In genomic region chr1:43172532-43172972, GRCh38 we compare ENCODE assay signal across 1 cellular context.
TF ChIP-seq lines count a peak whose summit lies in the region.

No MANE protein-coding gene starts in this region.

TF ChIP-seq in K562, 482 proteins besides CTCF, POLR2A, EP300 and RAD21 (continued from another document and continues in another):
- peak; percentile 89 for TF ChIP-seq PRDM10 (IDR thresholded peaks at IDR 0.05; ENCODE audit: partially characterized antibody)
- no peak for TF ChIP-seq ETV6 (IDR thresholded peaks at IDR 0.05; ENCODE audit: borderline replicate concordance in 1 of 2, low read depth in 2 of 2, low read length in 1 of 2)
- peak; percentile 80; the same call in 1 of the 2 replicates for TF ChIP-seq ETV6 (CRISPR knock-in tag; IDR thresholded peaks at IDR 0.05; ENCODE audit: borderline replicate concordance)
- no peak for TF ChIP-seq DDX20 (tag; IDR thresholded peaks at IDR 0.05; ENCODE audit: low read depth)
- TF ChIP-seq ZKSCAN8 (CRISPR knock-in tag; IDR thresholded peaks at IDR 0.05): no peak
- TF ChIP-seq FOXP4 (CRISPR knock-in tag; IDR thresholded peaks at IDR 0.05; ENCODE audit: borderline replicate concordance): peak; percentile 90
- TF ChIP-seq ELK3 (CRISPR knock-in tag; IDR thresholded peaks at IDR 0.05): no peak
- TF ChIP-seq CBFA2T3 (IDR thresholded peaks at IDR 0.05): no peak
- TF ChIP-seq TSC22D4 (tag; IDR thresholded peaks at IDR 0.05): no peak
- no peak for TF ChIP-seq NFYB (IDR thresholded peaks at IDR 0.05; ENCODE audit: extremely low read depth, insufficient read length)
- no peak for TF ChIP-seq SIN3B (IDR thresholded peaks at IDR 0.05; ENCODE audit: low read depth)
- no peak for TF ChIP-seq TFE3 (CRISPR knock-in tag; IDR thresholded peaks at IDR 0.05)
- no peak for TF ChIP-seq DACH1 (IDR thresholded peaks at IDR 0.05; ENCODE audit: partially characterized antibody)
- no peak for TF ChIP-seq ZBTB17 (CRISPR knock-in tag; IDR thresholded peaks at IDR 0.05)
- no peak for TF ChIP-seq ZBTB8A (IDR thresholded peaks at IDR 0.05; ENCODE audit: partially characterized antibody)
- TF ChIP-seq ZNF280A (IDR thresholded peaks at IDR 0.05; ENCODE audit: low read depth, partially characterized antibody): no peak
- TF ChIP-seq TAF15 (IDR thresholded peaks at IDR 0.05; ENCODE audit: low read depth, low read length): no peak
- no peak for TF ChIP-seq HOXB6 (CRISPR knock-in tag; IDR thresholded peaks at IDR 0.05; ENCODE audit: borderline replicate concordance)
- no peak for TF ChIP-seq PTBP1 (IDR thresholded peaks at IDR 0.05; ENCODE audit: low read depth, low read length)
- no peak for TF ChIP-seq FOXJ3 (CRISPR knock-in tag; IDR thresholded peaks at IDR 0.05)
- no peak for TF ChIP-seq ILF3 (IDR thresholded peaks at IDR 0.05; ENCODE audit: borderline replicate concordance)
- peak in 1 of 2 experiments; percentile 57; a peak in 2 of 4 replicates for TF ChIP-seq ZNF639 (CRISPR knock-in tag; conservative IDR thresholded peaks at IDR 0.05 in 1 of 2, IDR thresholded peaks at IDR 0.05 in 1 of 2)
- peak; percentile 15; the same call in 1 of the 2 replicates for TF ChIP-seq NBN (IDR thresholded peaks at IDR 0.05; ENCODE audit: low read depth)
- TF ChIP-seq NRF1 (conservative IDR thresholded peaks at IDR 0.05 in 1 of 2, IDR thresholded peaks at IDR 0.05 in 1 of 2): no peak
- no peak for TF ChIP-seq ZNF354B (CRISPR knock-in tag; IDR thresholded peaks at IDR 0.05)
- no peak for TF ChIP-seq CSDE1 (IDR thresholded peaks at IDR 0.05)
- TF ChIP-seq GABPA (tag; conservative IDR thresholded peaks at IDR 0.05; ENCODE audit: low read depth): 0 out of 2 replicates have a peak, but pooled peaks have one; percentile 3
- peak; percentile 88 for TF ChIP-seq ZNF232 (CRISPR knock-in tag; IDR thresholded peaks at IDR 0.05)
- no peak for TF ChIP-seq DMBX1 (CRISPR knock-in tag; IDR thresholded peaks at IDR 0.05; ENCODE audit: borderline replicate concordance)
- TF ChIP-seq BDP1 (IDR thresholded peaks at IDR 0.05; ENCODE audit: insufficient read depth, insufficient read length): no peak
- no peak for TF ChIP-seq ADNP (tag; IDR thresholded peaks at IDR 0.05)
- no peak for TF ChIP-seq RAD51 (IDR thresholded peaks at IDR 0.05; ENCODE audit: borderline replicate concordance, low read depth)
- TF ChIP-seq CTBP1 (IDR thresholded peaks at IDR 0.05; ENCODE audit: borderline replicate concordance): no peak
- 0 out of 2 replicates have a peak, but pooled peaks have one; percentile 55 for TF ChIP-seq ZNF609 (CRISPR knock-in tag; IDR thresholded peaks at IDR 0.05; ENCODE audit: borderline replicate concordance)
- TF ChIP-seq ASH1L (IDR thresholded peaks at IDR 0.05; ENCODE audit: borderline replicate concordance, low read depth, partially characterized antibody): peak; percentile 48
- TF ChIP-seq FOXA3 (CRISPR knock-in tag; conservative IDR thresholded peaks at IDR 0.05 in 1 of 2, IDR thresholded peaks at IDR 0.05 in 1 of 2): peak in 1 of 2 experiments; percentile 83; a peak in 2 of 4 replicates
- no peak for TF ChIP-seq PPARD (CRISPR knock-in tag; IDR thresholded peaks at IDR 0.05)
- peak; percentile 39; the same call in 1 of the 2 replicates for TF ChIP-seq GATA2 (CRISPR knock-in tag; IDR thresholded peaks at IDR 0.05)
- no peak for TF ChIP-seq PURB (CRISPR knock-in tag; IDR thresholded peaks at IDR 0.05; ENCODE audit: low read depth)
- TF ChIP-seq ZSCAN32 (CRISPR knock-in tag; IDR thresholded peaks at IDR 0.05): no peak
- TF ChIP-seq KAT2B (IDR thresholded peaks at IDR 0.05; ENCODE audit: low read depth, low read length): no peak
- no peak for TF ChIP-seq BMI1 (IDR thresholded peaks at IDR 0.05; ENCODE audit: low read length)
- TF ChIP-seq ATF4 (CRISPR knock-in tag; IDR thresholded peaks at IDR 0.05): no peak
- no peak for TF ChIP-seq SNIP1 (IDR thresholded peaks at IDR 0.05; ENCODE audit: low read depth)
- no peak for TF ChIP-seq ZFX (CRISPR knock-in tag; IDR thresholded peaks at IDR 0.05)
- no peak for TF ChIP-seq RFX1 (IDR thresholded peaks at IDR 0.05)
- no peak for TF ChIP-seq ZNF561 (CRISPR knock-in tag; conservative IDR thresholded peaks at IDR 0.05)
- TF ChIP-seq ZNF589 (CRISPR knock-in tag; IDR thresholded peaks at IDR 0.05; ENCODE audit: low read depth): 0 out of 2 replicates have a peak, but pooled peaks have one; percentile 18
- no peak for TF ChIP-seq CEBPG (CRISPR knock-in tag; IDR thresholded peaks at IDR 0.05)
- TF ChIP-seq CEBPG (tag; conservative IDR thresholded peaks at IDR 0.05 in 1 of 2, IDR thresholded peaks at IDR 0.05 in 1 of 2): no peak
- no peak for TF ChIP-seq ESRRA (IDR thresholded peaks at IDR 0.05; ENCODE audit: borderline replicate concordance, low read depth)
- no peak for TF ChIP-seq ZNF586 (CRISPR knock-in tag; conservative IDR thresholded peaks at IDR 0.05)
